ENCODE assay signal across 4 cellular contexts in genomic region chr20:23841693-23842092, GRCh38. TPM values are rescaled to one million over a fixed set of nuclear protein-coding genes. Genes with fewer than 3 reads are reported as not detected.
"Had no signal": no experiment of that assay in that cellular context is flagged by ENCODE, and none has a peak within 500 bp of the region (broad histone marks: within the 10 kb centered on the region; RNA-seq: fewer than 3 reads in every experiment).

No MANE protein-coding gene starts in this region.

- DNase-seq: GDM1, GF-D8 had no signal

- H3K4me3 ChIP-seq: GM12878 had no signal

- ATAC-seq: GM12878 had no signal

RNA-seq across cellular contexts. Expression of gene CST2, which starts 15.2 kb away (rescaled TPM):
- total RNA-seq: G401, GM12878 had no signal
- polyA plus RNA-seq: GM12878 had no signal

RNA-seq across cellular contexts. Expression of gene CST5, which starts 37.9 kb away (rescaled TPM):
- total RNA-seq: G401, GM12878 had no signal
- polyA plus RNA-seq: GM12878 had no signal
